23 cellular contexts compared by ENCODE assay signal in genomic region chr10:132555648-132556575, GRCh38. TPM values are rescaled to one million over a fixed set of nuclear protein-coding genes. Genes with fewer than 3 reads are reported as not detected.
A peak's percentile ranks its signal among the peaks of the same experiment; 100 is the strongest.
DNase-seq lines count a peak whose midpoint lies in the region; ATAC-seq, FAIRE-seq and TF ChIP-seq lines count a peak whose summit lies in the region.
"Had no signal": no experiment of that assay in that cellular context is flagged by ENCODE, and none has a peak within 500 bp of the region (broad histone marks: within the 10 kb centered on the region; RNA-seq: fewer than 3 reads in every experiment).

No MANE protein-coding gene starts in this region.

- no peak overlapping the region for H3K14ac ChIP-seq in mesenchymal stem cell (ENCODE audit: low read length in 2 of 2)

- CTCF ChIA-PET in activated B cell treated with CpG ODN at 0.5 μM for 24 hours (lab: Charles Lee) = no interaction called here
- CTCF ChIA-PET in naive thymus-derived CD4-positive, alpha-beta T cell (lab: Charles Lee) = no interaction called here

- no peak overlapping the region for H2BK5ac ChIP-seq in mesenchymal stem cell (ENCODE audit: low read depth, low read length, poor library complexity, severe bottlenecking)

- no peak overlapping the region for H3K23ac ChIP-seq in mesenchymal stem cell (ENCODE audit: low read length in 2 of 2)

- no peak for DNase-seq in activated B cell treated with CpG ODN at 0.5 μM for 24 hours
- DNase-seq in naive thymus-derived CD4-positive, alpha-beta T cell = peak in 4 of 9 donors; percentile 22 to 48 (median 36)
- DNase-seq in mesenchymal stem cell = no peak
- no peak for DNase-seq in HTR-8/SVneo (ENCODE audit: insufficient read length, low spot score)
- DNase-seq in activated T-cell treated with anti-CD3 and anti-CD28 coated beads, Interleukin-2, amount 50 U/mL, for 48 hours = no peak
- no peak for DNase-seq in AG08395 (ENCODE audit: low spot score)
- DNase-seq: ACHN, amniotic stem cell, foreskin fibroblast, hypothalamus, mesendoderm, NCI-H1436 treated with DMSO at 0.1 percent for 48 hours, NCI-H69, nephron progenitor cell, SHP77 had no signal

- H3K4me2 ChIP-seq in BLaER1 treated with 17β-estradiol and CSF1 and Interleukin-3, amounts not matched to agents 10 nM and 100 nM = peak overlapping the region; percentile 60 to 98 (median 87)
- H3K4me2 ChIP-seq in mesenchymal stem cell (ENCODE audit: low read length, poor library complexity, severe bottlenecking) = no peak overlapping the region

- peaks cover 40 to 97% (median 89%) of the 10 kb centered on the region in 10 experiments for H3K4me1 ChIP-seq in BLaER1 treated with 17β-estradiol and CSF1 and Interleukin-3, amounts not matched to agents 10 nM and 100 nM
- peaks cover 17 to 45% of the 10 kb centered on the region in 2 donors for H3K4me1 ChIP-seq in naive thymus-derived CD4-positive, alpha-beta T cell (ENCODE audit: control insufficient read depth in 2 of 2, insufficient read depth in 2 of 2, low read length in 2 of 2)
- H3K4me1 ChIP-seq in mesenchymal stem cell (ENCODE audit: control insufficient read depth, insufficient read depth, low read depth, low read length) = peaks cover 13% of the 10 kb centered on the region

- no peaks in the 10 kb centered on the region for H3K9me3 ChIP-seq in BLaER1 treated with 17β-estradiol and CSF1 and Interleukin-3, amounts not matched to agents 10 nM and 100 nM (replicated peaks in 1 of 11)
- H3K9me3 ChIP-seq in naive thymus-derived CD4-positive, alpha-beta T cell (ENCODE audit: control insufficient read depth in 2 of 3, low read length in 3 of 3) = no peaks in the 10 kb centered on the region
- H3K9me3 ChIP-seq in mesenchymal stem cell (ENCODE audit: control insufficient read depth, low read length) = no peaks in the 10 kb centered on the region

- peak overlapping the region in 9 of 11 experiments; percentile 0 to 61 (median 53); a peak in 15 of 22 replicates for H3K9ac ChIP-seq in BLaER1 treated with 17β-estradiol and CSF1 and Interleukin-3, amounts not matched to agents 10 nM and 100 nM
- H3K9ac ChIP-seq in mesenchymal stem cell (ENCODE audit: low read length) = no peak overlapping the region

- no peak overlapping the region for H3K18ac ChIP-seq in mesenchymal stem cell (ENCODE audit: low read depth in 1 of 2, low read length in 2 of 2)

- no peak overlapping the region for H4K8ac ChIP-seq in mesenchymal stem cell (ENCODE audit: low read length)

- WGBS in mesenchymal stem cell = 96% methylated on average over 22 of the region's 22 CpGs

- FAIRE-seq in HTR-8/SVneo (lab: Jason Lieb, UNC) = no peak

- H4K20me1 ChIP-seq in BLaER1 treated with 17β-estradiol and CSF1 and Interleukin-3, amounts not matched to agents 10 nM and 100 nM = peaks cover 51 to 80% (median 56%) of the 10 kb centered on the region in 11 experiments

- no peaks in the 10 kb centered on the region for H3K27me3 Mint-ChIP-seq in activated B cell treated with CpG ODN at 0.5 μM for 24 hours
- no peaks in the 10 kb centered on the region for H3K27me3 Mint-ChIP-seq in naive thymus-derived CD4-positive, alpha-beta T cell
- H3K27me3 Mint-ChIP-seq: activated CD4-positive, alpha-beta T cell treated with anti-CD3 and anti-CD28 coated beads, Interleukin-2, amount 10 ng/mL, durations not matched to agents 24 days and 14 days; T-cell had no signal

- H2BK15ac ChIP-seq in mesenchymal stem cell (ENCODE audit: low read depth, poor library complexity, severe bottlenecking) = no peak overlapping the region

- H3K36me3 Mint-ChIP-seq in activated B cell treated with CpG ODN at 0.5 μM for 24 hours (ENCODE audit: low read depth) = no peaks in the 10 kb centered on the region
- peaks cover 0 to 8% (median 2%) of the 10 kb centered on the region in 5 donors for H3K36me3 Mint-ChIP-seq in naive thymus-derived CD4-positive, alpha-beta T cell
- H3K36me3 Mint-ChIP-seq: stimulated activated effector memory CD8-positive, alpha-beta T cell treated with anti-CD3 and anti-CD28 coated beads, Interleukin-12 subunit alpha, Interleukin-12 subunit beta, amount 100 ng/mL, for 72 hours had no signal

- H2BK120ac ChIP-seq in mesenchymal stem cell (ENCODE audit: low read depth, low read length) = no peak overlapping the region

- no peak overlapping the region for H2AFZ ChIP-seq in mesenchymal stem cell (ENCODE audit: low read depth, low read length)

- H3K9me3 Mint-ChIP-seq in activated B cell treated with CpG ODN at 0.5 μM for 24 hours = no peaks in the 10 kb centered on the region
- H3K9me3 Mint-ChIP-seq in naive thymus-derived CD4-positive, alpha-beta T cell = no peaks in the 10 kb centered on the region
- H3K9me3 Mint-ChIP-seq: activated CD4-positive, alpha-beta T cell treated with anti-CD3 and anti-CD28 coated beads, Interleukin-2, amount 10 ng/mL, durations not matched to agents 24 days and 14 days; CD8-positive, alpha-beta memory T cell; stimulated activated effector memory CD8-positive, alpha-beta T cell treated with anti-CD3 and anti-CD28 coated beads, Interleukin-12 subunit alpha, Interleukin-12 subunit beta, amount 100 ng/mL, for 72 hours; T-cell had no signal

- peak overlapping the region in 8 of 11 experiments; percentile 47 to 93 (median 62); a peak in 15 of 22 replicates for H3K27ac ChIP-seq in BLaER1 treated with 17β-estradiol and CSF1 and Interleukin-3, amounts not matched to agents 10 nM and 100 nM
- H3K27ac ChIP-seq in naive thymus-derived CD4-positive, alpha-beta T cell (ENCODE audit: low read depth, low read length) = peak overlapping the region; percentile 49
- no peak overlapping the region for H3K27ac ChIP-seq in mesenchymal stem cell (ENCODE audit: low read length, poor library complexity, severe bottlenecking)
- H3K27ac ChIP-seq: cardiac muscle cell had no signal

- no peak overlapping the region for H4K91ac ChIP-seq in mesenchymal stem cell (ENCODE audit: low read length)

- no peak overlapping the region for H3K27ac Mint-ChIP-seq in activated B cell treated with CpG ODN at 0.5 μM for 24 hours
- H3K27ac Mint-ChIP-seq in naive thymus-derived CD4-positive, alpha-beta T cell = peak overlapping the region in 7 of 9 donors; percentile 25 to 82 (median 46)
- H3K27ac Mint-ChIP-seq: activated CD4-positive, alpha-beta T cell treated with anti-CD3 and anti-CD28 coated beads, Interleukin-2, amount 10 ng/mL, durations not matched to agents 24 days and 14 days; stimulated activated effector memory CD8-positive, alpha-beta T cell treated with anti-CD3 and anti-CD28 coated beads, Interleukin-12 subunit alpha, Interleukin-12 subunit beta, amount 100 ng/mL, for 72 hours had no signal

- intact Hi-C loops in activated B cell treated with CpG ODN at 0.5 μM for 24 hours (cut with micrococcal nuclease) = loop anchor here (1.0 kb wide), 4 partner anchors 9 to 37 kb away; partner anchors contain the start of gene INPP5A
- intact Hi-C loops in naive thymus-derived CD4-positive, alpha-beta T cell (cut with micrococcal nuclease) = loop anchor here in 1 of 2 donors (1.0 kb wide), 2 partner anchors 16 to 19 kb away; partner anchors contain the start of gene INPP5A

- H3K27me3 ChIP-seq in BLaER1 treated with 17β-estradiol and CSF1 and Interleukin-3, amounts not matched to agents 10 nM and 100 nM = peaks cover 0 to 49% (median 0%) of the 10 kb centered on the region in 11 experiments; a peak in 4 of 22 replicates
- no peaks in the 10 kb centered on the region for H3K27me3 ChIP-seq in naive thymus-derived CD4-positive, alpha-beta T cell (ENCODE audit: control insufficient read depth in 2 of 2, insufficient read depth in 2 of 2, low read length in 2 of 2)
- H3K27me3 ChIP-seq in mesenchymal stem cell (ENCODE audit: control insufficient read depth in 1 of 2, insufficient read depth in 1 of 2, low read length in 2 of 2) = peaks cover 0 to 5% of the 10 kb centered on the region in 2 experiments
- H3K27me3 ChIP-seq: cardiac muscle cell had no signal

- H3K79me1 ChIP-seq in mesenchymal stem cell (replicated peaks; ENCODE audit: low read length, poor library complexity, severe bottlenecking) = peaks cover 64% of the 10 kb centered on the region

- H3K4me1 Mint-ChIP-seq in activated B cell treated with CpG ODN at 0.5 μM for 24 hours = peaks cover 33% of the 10 kb centered on the region
- peaks cover 22 to 49% (median 34%) of the 10 kb centered on the region in 7 donors for H3K4me1 Mint-ChIP-seq in naive thymus-derived CD4-positive, alpha-beta T cell

- peak; percentile 29 for ATAC-seq in GM18868 (IDR thresholded peaks at IDR 0.05; ENCODE audit: unreplicated experiment)
- peak; percentile 54 for ATAC-seq in activated B cell treated with CpG ODN at 0.5 μM for 24 hours (ENCODE audit: low read depth)
- peak; percentile 51 for ATAC-seq in naive thymus-derived CD4-positive, alpha-beta T cell
- ATAC-seq: HCT116 had no signal

- H2BK12ac ChIP-seq in mesenchymal stem cell (ENCODE audit: low read length in 2 of 2) = no peak overlapping the region

- H3K4ac ChIP-seq in mesenchymal stem cell (ENCODE audit: low read depth in 1 of 2, low read length in 2 of 2) = no peak overlapping the region

- POLR2A ChIA-PET in activated B cell treated with CpG ODN at 0.5 μM for 24 hours (lab: Charles Lee) = interaction anchor here (0.8 to 2.1 kb wide), 8 partner anchors 10 to 168 kb away, joined by 3 to 30 read pairs (median 3); no protein-coding TSS in a partner anchor
- POLR2A ChIA-PET in naive thymus-derived CD4-positive, alpha-beta T cell (lab: Charles Lee) = interaction anchor here (0.7 to 1.5 kb wide), 2 partner anchors 10 to 16 kb away, joined by 4 read pairs; no protein-coding TSS in a partner anchor

- H3K4me3 Mint-ChIP-seq in activated B cell treated with CpG ODN at 0.5 μM for 24 hours = no peak overlapping the region
- peak overlapping the region in 3 of 10 donors; percentile 16 to 41 (median 36) for H3K4me3 Mint-ChIP-seq in naive thymus-derived CD4-positive, alpha-beta T cell
- H3K4me3 Mint-ChIP-seq: activated CD4-positive, alpha-beta T cell treated with anti-CD3 and anti-CD28 coated beads, Interleukin-2, amount 10 ng/mL, durations not matched to agents 24 days and 14 days; nephron progenitor cell; stimulated activated effector memory CD8-positive, alpha-beta T cell treated with anti-CD3 and anti-CD28 coated beads, Interleukin-12 subunit alpha, Interleukin-12 subunit beta, amount 100 ng/mL, for 72 hours; T-cell had no signal

- TF ChIP-seq CTCF in activated B cell treated with CpG ODN at 0.5 μM for 24 hours (IDR thresholded peaks at IDR 0.05) = no peak

- peaks cover 0 to 4% (median 0%) of the 10 kb centered on the region in 11 experiments; a peak in 1 of 22 replicates for H3K36me3 ChIP-seq in BLaER1 treated with 17β-estradiol and CSF1 and Interleukin-3, amounts not matched to agents 10 nM and 100 nM
- no peaks in the 10 kb centered on the region for H3K36me3 ChIP-seq in naive thymus-derived CD4-positive, alpha-beta T cell (ENCODE audit: control insufficient read depth in 2 of 3, insufficient read depth in 3 of 3, low read length in 3 of 3)
- peaks cover 4 to 5% of the 10 kb centered on the region in 2 experiments for H3K36me3 ChIP-seq in mesenchymal stem cell (ENCODE audit: control insufficient read depth in 1 of 2, insufficient read depth in 2 of 2, low read depth in 1 of 2, low read length in 2 of 2)
- H3K36me3 ChIP-seq: cardiac muscle cell had no signal

- peak overlapping the region in 5 of 10 experiments; percentile 7 to 30 (median 11); a peak in 4 of 20 replicates for H3K4me3 ChIP-seq in BLaER1 treated with 17β-estradiol and CSF1 and Interleukin-3, amounts not matched to agents 10 nM and 100 nM
- H3K4me3 ChIP-seq in naive thymus-derived CD4-positive, alpha-beta T cell (ENCODE audit: low read length) = no peak overlapping the region
- no peak overlapping the region for H3K4me3 ChIP-seq in mesenchymal stem cell (ENCODE audit: insufficient read depth in 1 of 2, low read depth in 1 of 2, low read length in 2 of 2)
- H3K4me3 ChIP-seq: cardiac muscle cell had no signal

- no peak overlapping the region for H2AK5ac ChIP-seq in mesenchymal stem cell (ENCODE audit: low read length, severe bottlenecking)

RNA-seq across cellular contexts. Expression of gene INPP5A, which starts 18.3 kb away (rescaled TPM):
- 20.5 and 24.9 TPM in 2 replicates for total RNA-seq in activated B cell treated with CpG ODN at 0.5 μM for 24 hours
- 10 to 100 TPM; 15.5 to 30.7 (median 28.7) TPM for total RNA-seq in naive thymus-derived CD4-positive, alpha-beta T cell
- polyA plus RNA-seq in naive thymus-derived CD4-positive, alpha-beta T cell = 1 to 10 TPM in 1 of 2 donors, under 1 TPM in 1; 0.97 to 2.0 TPM
- polyA plus RNA-seq in mesenchymal stem cell (2013, experiment 1 of 2) = 31.4 TPM
- polyA plus RNA-seq in mesenchymal stem cell (2013, experiment 2 of 2) = 32.2 TPM
